Comparison of ENCODE assay signal across 8 cellular contexts in genomic region chr19:40284501-40285352, GRCh38. TPM values are rescaled to one million over a fixed set of nuclear protein-coding genes. Genes with fewer than 3 reads are reported as not detected.
DNase-seq lines count a peak whose midpoint lies in the region; ATAC-seq lines count a peak whose summit lies in the region.

TSS of gene AKT2 (minus strand) at chr19:40285345. CDS start at chr19:40265267, 20,078 bp downstream.

- H3K27ac Mint-ChIP-seq in IgD-negative memory B cell: peak within 1 kb of the TSS; percentile 96 to 99 (median 98)

- peak within 1 kb of the TSS; percentile 100 for H3K27ac ChIP-seq in angular gyrus (ENCODE audit: low read depth, low read length)

- peaks cover 26 to 49% (median 40%) of the 10 kb centered on the region in 3 donors for H3K4me1 Mint-ChIP-seq in IgD-negative memory B cell

- no peaks in the 10 kb centered on the region for H3K27me3 Mint-ChIP-seq in IgD-negative memory B cell

- H3K9me3 Mint-ChIP-seq in IgD-negative memory B cell: no peaks in the 10 kb centered on the region

- peak within 1 kb of the TSS; percentile 92 to 96 (median 94) for H3K4me3 Mint-ChIP-seq in IgD-negative memory B cell

- ATAC-seq in GM21390 (IDR thresholded peaks at IDR 0.05; ENCODE audit: unreplicated experiment) (peak; percentile 23), sciatic nerve (peak; percentile 3)

- peak; percentile 90 for DNase-seq in D341Med (ENCODE audit: low spot score)
- peak; percentile 38 for DNase-seq in hepatic stellate cell (ENCODE audit: low spot score)
- peak; percentile 83 for DNase-seq in sciatic nerve (ENCODE audit: low spot score)
- DNase-seq in cerebellar nuclear complex (lab: John Stamatoyannopoulos, UW): no peak

- peaks cover 2% of the 10 kb centered on the region for H3K36me3 Mint-ChIP-seq in IgD-negative memory B cell

- intact Hi-C loops in T-helper 1 cell treated with Interleukin-12 subunit alpha and Interleukin-12 subunit beta and Interleukin-4 antibody, amounts not matched to agents 30 ng/mL and 1 ng/mL, for 36 hours (cut with micrococcal nuclease): loop anchor here (1.0 to 10.0 kb wide), 16 partner anchors 62 to 940 kb away; partner anchors contain the start of genes ACTMAP, BLVRB, C19orf47 and DYRK1B
- intact Hi-C loops in sciatic nerve (cut with DNase I): no loop called here

RNA-seq across cellular contexts. Expression of gene AKT2, which starts in this region (rescaled TPM):
- polyA plus RNA-seq in IgD-negative memory B cell: 28.1 TPM
- total RNA-seq in T-helper 1 cell treated with Interleukin-12 subunit alpha and Interleukin-12 subunit beta and Interleukin-4 antibody, amounts not matched to agents 30 ng/mL and 1 ng/mL, for 36 hours: 136 and 146 TPM in 2 replicates
- total RNA-seq in sciatic nerve: 130 TPM

Comparison
In these comparisons a context has a peak if more than half of its experiments do, and no peak if none do; other contexts are left out.
1. DNase-seq: peak in D341Med (single experiment), hepatic stellate cell (single experiment) and sciatic nerve (single experiment); none in cerebellar nuclear complex (0 of 2).